Comparison of ENCODE assay signal across 8 cellular contexts in genomic region chr12:1629338-1630080, GRCh38. TPM values are rescaled to one million over a fixed set of nuclear protein-coding genes. Genes with fewer than 3 reads are reported as not detected.
DNase-seq lines count a peak whose midpoint lies in the region; ATAC-seq and TF ChIP-seq lines count a peak whose summit lies in the region.

No MANE protein-coding gene starts in this region.

- H3K36me3 Mint-ChIP-seq in activated naive CD8-positive, alpha-beta T cell treated with anti-CD3 and anti-CD28 coated beads, Interleukin-2, amount 50 U/mL, for 24 hours (ENCODE audit: low read depth): no peaks in the 10 kb centered on the region

- peak; percentile 22 for TF ChIP-seq CTCF in AG09309 (IDR thresholded peaks at IDR 0.05; ENCODE audit: control insufficient read depth, insufficient read depth, low read depth, low read length, missing control alignments)
- TF ChIP-seq CTCF in HFF-Myc (IDR thresholded peaks at IDR 0.05; ENCODE audit: low read depth, low read length, missing control alignments): no peak
- TF ChIP-seq CTCF in suprapubic skin (IDR thresholded peaks at IDR 0.05): no peak

- H3K4me3 ChIP-seq in AG09309 (ENCODE audit: control insufficient read depth, low read depth, low read length) (peak overlapping the region; percentile 21), HFF-Myc (replicated peaks; ENCODE audit: low read depth, low read length) (peak overlapping the region; percentile 27), suprapubic skin (peak overlapping the region; percentile 61)

- H3K27ac Mint-ChIP-seq in activated naive CD8-positive, alpha-beta T cell treated with anti-CD3 and anti-CD28 coated beads, Interleukin-2, amount 50 U/mL, for 24 hours: no peak overlapping the region

- no peak for ATAC-seq in activated naive CD8-positive, alpha-beta T cell treated with anti-CD3 and anti-CD28 coated beads, Interleukin-2, amount 50 U/mL, for 24 hours
- ATAC-seq in HG02610 (IDR thresholded peaks at IDR 0.05; ENCODE audit: unreplicated experiment): no peak

- no peaks in the 10 kb centered on the region for H3K9me3 Mint-ChIP-seq in activated naive CD8-positive, alpha-beta T cell treated with anti-CD3 and anti-CD28 coated beads, Interleukin-2, amount 50 U/mL, for 24 hours

- H3K4me1 ChIP-seq in suprapubic skin: peaks cover 26% of the 10 kb centered on the region

- no peak for TF ChIP-seq EP300 in suprapubic skin (IDR thresholded peaks at IDR 0.05)

- no peaks in the 10 kb centered on the region for H3K9me3 ChIP-seq in suprapubic skin

- TF ChIP-seq POLR2A in suprapubic skin (IDR thresholded peaks at IDR 0.05): no peak

- H3K36me3 ChIP-seq in suprapubic skin: no peaks in the 10 kb centered on the region

- peaks cover 10% of the 10 kb centered on the region for H3K4me1 Mint-ChIP-seq in activated naive CD8-positive, alpha-beta T cell treated with anti-CD3 and anti-CD28 coated beads, Interleukin-2, amount 50 U/mL, for 24 hours

- no peak overlapping the region for H3K27ac ChIP-seq in suprapubic skin

- H3K27me3 ChIP-seq in suprapubic skin: no peaks in the 10 kb centered on the region

- H3K27me3 Mint-ChIP-seq in activated naive CD8-positive, alpha-beta T cell treated with anti-CD3 and anti-CD28 coated beads, Interleukin-2, amount 50 U/mL, for 24 hours: peaks cover 53% of the 10 kb centered on the region

- peak overlapping the region; percentile 60 for H3K4me3 Mint-ChIP-seq in activated naive CD8-positive, alpha-beta T cell treated with anti-CD3 and anti-CD28 coated beads, Interleukin-2, amount 50 U/mL, for 24 hours

- DNase-seq in AG09309 (ENCODE audit: low read depth) (no peak), HFF-Myc (ENCODE audit: extremely low read depth, low read depth) (no peak), iPS-NIHi7 (ENCODE audit: extremely low spot score) (peak; percentile 52), suprapubic skin (ENCODE audit: low spot score in 2 of 2) (no peak), RPMI8226 (no peak), HUDEP-2 (lab: John Stamatoyannopoulos, UW; ENCODE audit: unreplicated experiment in 76 of 76) (no peak)
- DNase-seq in activated naive CD8-positive, alpha-beta T cell treated with anti-CD3 and anti-CD28 coated beads, Interleukin-2, amount 50 U/mL, for 24 hours: peak; percentile 16

- WGBS in suprapubic skin: 30% methylated on average over 18 of the region's 30 CpGs

RNA-seq across cellular contexts. Expression of gene WNT5B, which starts 0.5 kb away (rescaled TPM):
- 10 to 100 TPM in 1 of 4 donors, 1 to 10 TPM in 3; 7.3 to 12.8 (median 8.3) TPM for total RNA-seq in suprapubic skin

RNA-seq across cellular contexts. Expression of gene FBXL14, which starts 35.1 kb away (rescaled TPM):
- total RNA-seq in suprapubic skin: 10 to 100 TPM in 1 of 4 donors, 1 to 10 TPM in 3; 5.4 to 12.4 (median 7.6) TPM

Comparison
In these comparisons a context has a peak if more than half of its experiments do, and no peak if none do; other contexts are left out.
1. DNase-seq: peak in activated naive CD8-positive, alpha-beta T cell treated with anti-CD3 and anti-CD28 coated beads, Interleukin-2, amount 50 U/mL, for 24 hours (single experiment) and iPS-NIHi7 (single experiment); none in AG09309 (single experiment), HFF-Myc (single experiment), suprapubic skin (0 of 2), RPMI8226 (single experiment) and HUDEP-2 (0 of 76).
2. Peak in every context shown above with its lines, with median percentiles within 50 percentile points of each other: H3K4me3 ChIP-seq.